In the genomic region with DNA sequence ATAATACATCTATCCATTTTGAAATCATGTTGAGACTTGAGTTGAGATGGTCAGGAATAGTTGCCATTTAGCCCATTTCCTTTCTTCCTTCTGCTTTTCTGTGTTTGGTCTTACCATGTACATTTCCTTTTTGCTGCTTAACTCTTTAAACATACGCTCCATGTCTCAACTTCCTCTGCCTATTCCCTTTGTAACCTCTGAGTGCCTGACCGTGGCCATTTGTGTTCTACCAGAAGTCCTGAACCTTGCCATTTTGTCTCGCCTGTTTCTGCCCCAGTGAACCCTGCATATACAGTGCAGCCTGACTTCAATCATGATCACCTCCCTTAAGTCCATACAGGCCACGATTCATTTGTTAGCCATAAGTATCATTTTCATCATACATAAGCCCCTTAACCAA, we compare ENCODE assay signal across 21 cellular contexts.
DNase-seq lines count a peak whose midpoint lies in the region; ATAC-seq, FAIRE-seq and TF ChIP-seq lines count a peak whose summit lies in the region.
"Had no signal": no experiment of that assay in that cellular context is flagged by ENCODE, and none has a peak within 500 bp of the region (broad histone marks: within the 10 kb centered on the region; RNA-seq: fewer than 3 reads in every experiment).

No MANE protein-coding gene starts in this region.

- H2AFZ ChIP-seq in parathyroid adenoma = no peak overlapping the region

- DNase-seq in GM18507 (ENCODE audit: extremely low spot score, insufficient read length, low read depth) (no peak), RWPE2 (ENCODE audit: low spot score) (no peak), foreskin keratinocyte (peak in 1 of 2 donors; percentile 42), psoas muscle (no peak)
- no peak for DNase-seq in effector memory CD8-positive, alpha-beta T cell
- DNase-seq: activated CD4-positive, alpha-beta memory T cell treated with anti-CD3 and anti-CD28 coated beads, Interleukin-2, amount 10 ng/mL, durations not matched to agents 7 days and 5 days; activated effector memory CD4-positive, alpha-beta T cell treated with Interleukin-2 at 50 U/mL for 16 hours; CD4-positive, CD25-positive, alpha-beta regulatory T cell; effector CD8-positive, alpha-beta T cell; KG1; kidney; naive thymus-derived CD8-positive, alpha-beta T cell; NCI-H1694; NCI-H526; sigmoid colon; stimulated activated naive CD4-positive, alpha-beta T cell; T1000 had no signal

- intact Hi-C loops in psoas muscle (cut with DNase I) = no loop called here

- peak overlapping the region; percentile 45 for H3K27ac ChIP-seq in RWPE2 (ENCODE audit: poor library complexity, severe bottlenecking)
- no peak overlapping the region for H3K27ac ChIP-seq in foreskin keratinocyte
- H3K27ac ChIP-seq in parathyroid adenoma = peak overlapping the region; percentile 22
- no peak overlapping the region for H3K27ac ChIP-seq in psoas muscle
- H3K27ac ChIP-seq: ascending aorta, sigmoid colon had no signal

- peak; percentile 52 for FAIRE-seq in GM18507 (lab: Jason Lieb, UNC)
- FAIRE-seq: kidney had no signal

- whole genome bisulfite sequencing in psoas muscle, 3 donors = 68 to 76% (median 69%) methylated on average over 4 of the region's 4 CpGs

- ATAC-seq in RWPE2 (ENCODE audit: low read depth) = 0 out of 3 replicates have a peak, but pooled peaks have one; percentile 19
- ATAC-seq in foreskin keratinocyte = peak; percentile 18
- ATAC-seq in GM19467 (IDR thresholded peaks at IDR 0.05; ENCODE audit: unreplicated experiment) = no peak
- ATAC-seq in psoas muscle = no peak
- ATAC-seq in HG02642 (IDR thresholded peaks at IDR 0.05; ENCODE audit: poor library complexity, unreplicated experiment) = no peak
- ATAC-seq in effector memory CD8-positive, alpha-beta T cell (replicated peaks) = no peak
- ATAC-seq: naive thymus-derived CD8-positive, alpha-beta T cell had no signal

- H3K36me3 ChIP-seq in RWPE2 (ENCODE audit: low read depth) = no peaks in the 10 kb centered on the region; the same call in 1 of the 2 replicates
- no peaks in the 10 kb centered on the region for H3K36me3 ChIP-seq in parathyroid adenoma (ENCODE audit: control insufficient read depth, insufficient read depth, low read length)
- H3K36me3 ChIP-seq in psoas muscle (ENCODE audit: insufficient read depth in 1 of 2, low read depth in 1 of 2) = no peaks in the 10 kb centered on the region
- H3K36me3 ChIP-seq: ascending aorta, sigmoid colon had no signal

- H3K4me3 ChIP-seq in RWPE2 (ENCODE audit: severe bottlenecking) (no peak overlapping the region), parathyroid adenoma (ENCODE audit: low read depth, low read length) (no peak overlapping the region), psoas muscle (no peak overlapping the region)
- H3K4me3 ChIP-seq: ascending aorta, sigmoid colon had no signal

- no peak overlapping the region for H3K9ac ChIP-seq in parathyroid adenoma

- no peak overlapping the region for H3K27ac Mint-ChIP-seq in effector memory CD8-positive, alpha-beta T cell
- H3K27ac Mint-ChIP-seq: activated CD4-positive, alpha-beta memory T cell treated with anti-CD3 and anti-CD28 coated beads, Interleukin-2, amount 10 ng/mL, durations not matched to agents 7 days and 5 days; naive thymus-derived CD8-positive, alpha-beta T cell had no signal

- H3K9me3 ChIP-seq in RWPE2 (ENCODE audit: severe bottlenecking) (peaks cover 1% of the 10 kb centered on the region), parathyroid adenoma (ENCODE audit: control insufficient read depth, low read length) (no peaks in the 10 kb centered on the region), psoas muscle (no peaks in the 10 kb centered on the region)
- H3K9me3 ChIP-seq: ascending aorta, sigmoid colon had no signal

- H3K4me1 Mint-ChIP-seq in effector memory CD8-positive, alpha-beta T cell (ENCODE audit: low read depth in 2 of 2) = peaks cover 6 to 15% of the 10 kb centered on the region in 2 donors
- H3K4me1 Mint-ChIP-seq: activated CD4-positive, alpha-beta memory T cell treated with anti-CD3 and anti-CD28 coated beads, Interleukin-2, amount 10 ng/mL, durations not matched to agents 7 days and 5 days had no signal

- no peaks in the 10 kb centered on the region for H3K27me3 ChIP-seq in RWPE2 (ENCODE audit: insufficient read depth, poor library complexity, severe bottlenecking)
- no peaks in the 10 kb centered on the region for H3K27me3 ChIP-seq in foreskin keratinocyte
- H3K27me3 ChIP-seq in parathyroid adenoma (ENCODE audit: control insufficient read depth, insufficient read depth, low read length) = no peaks in the 10 kb centered on the region
- no peaks in the 10 kb centered on the region for H3K27me3 ChIP-seq in psoas muscle (ENCODE audit: insufficient read depth in 3 of 3, low read length in 2 of 3)
- H3K27me3 ChIP-seq: ascending aorta, sigmoid colon had no signal

- H3K4me1 ChIP-seq in RWPE2 (ENCODE audit: insufficient read depth, poor library complexity, severe bottlenecking) = peaks cover 42% of the 10 kb centered on the region
- peaks cover 50% of the 10 kb centered on the region for H3K4me1 ChIP-seq in foreskin keratinocyte
- peaks cover 6% of the 10 kb centered on the region for H3K4me1 ChIP-seq in parathyroid adenoma
- H3K4me1 ChIP-seq in psoas muscle = peaks cover 63% of the 10 kb centered on the region

- no peaks in the 10 kb centered on the region for H3K9me3 Mint-ChIP-seq in effector memory CD8-positive, alpha-beta T cell
- H3K9me3 Mint-ChIP-seq: activated CD4-positive, alpha-beta memory T cell treated with anti-CD3 and anti-CD28 coated beads, Interleukin-2, amount 10 ng/mL, durations not matched to agents 7 days and 5 days; CD4-positive, CD25-positive, alpha-beta regulatory T cell; naive thymus-derived CD8-positive, alpha-beta T cell had no signal

- no peak overlapping the region for H3K4me3 Mint-ChIP-seq in effector memory CD8-positive, alpha-beta T cell
- H3K4me3 Mint-ChIP-seq: activated CD4-positive, alpha-beta memory T cell treated with anti-CD3 and anti-CD28 coated beads, Interleukin-2, amount 10 ng/mL, durations not matched to agents 7 days and 5 days; CD4-positive, CD25-positive, alpha-beta regulatory T cell; naive thymus-derived CD8-positive, alpha-beta T cell had no signal

- H3K36me3 Mint-ChIP-seq in effector memory CD8-positive, alpha-beta T cell (ENCODE audit: insufficient read depth) = peaks cover 5% of the 10 kb centered on the region
- H3K36me3 Mint-ChIP-seq: CD4-positive, CD25-positive, alpha-beta regulatory T cell; naive thymus-derived CD8-positive, alpha-beta T cell had no signal

- no peak overlapping the region for H3K4me2 ChIP-seq in parathyroid adenoma (ENCODE audit: low read length)

- H3K79me2 ChIP-seq in parathyroid adenoma = no peaks in the 10 kb centered on the region

- H3K27me3 Mint-ChIP-seq in effector memory CD8-positive, alpha-beta T cell = no peaks in the 10 kb centered on the region
- H3K27me3 Mint-ChIP-seq: activated CD4-positive, alpha-beta memory T cell treated with anti-CD3 and anti-CD28 coated beads, Interleukin-2, amount 10 ng/mL, durations not matched to agents 7 days and 5 days; CD4-positive, CD25-positive, alpha-beta regulatory T cell; naive thymus-derived CD8-positive, alpha-beta T cell had no signal

- TF ChIP-seq CTCF in RWPE2 (IDR thresholded peaks at IDR 0.05; ENCODE audit: poor library complexity, severe bottlenecking) (no peak), foreskin keratinocyte (conservative IDR thresholded peaks at IDR 0.05) (no peak), parathyroid adenoma (IDR thresholded peaks at IDR 0.05) (no peak), psoas muscle (IDR thresholded peaks at IDR 0.05) (no peak)

Comparison
In these comparisons a context has a peak if more than half of its experiments do, and no peak if none do; other contexts are left out.
1. ATAC-seq: peak in RWPE2 (single experiment) and foreskin keratinocyte (single experiment); none in GM19467 (single experiment), psoas muscle (0 of 4), HG02642 (single experiment) and effector memory CD8-positive, alpha-beta T cell (single experiment).
2. H3K27ac ChIP-seq: peak in RWPE2 (single experiment) and parathyroid adenoma (single experiment); none in foreskin keratinocyte (single experiment) and psoas muscle (single experiment).